1 cellular context compared by ENCODE assay signal in the genomic region with DNA sequence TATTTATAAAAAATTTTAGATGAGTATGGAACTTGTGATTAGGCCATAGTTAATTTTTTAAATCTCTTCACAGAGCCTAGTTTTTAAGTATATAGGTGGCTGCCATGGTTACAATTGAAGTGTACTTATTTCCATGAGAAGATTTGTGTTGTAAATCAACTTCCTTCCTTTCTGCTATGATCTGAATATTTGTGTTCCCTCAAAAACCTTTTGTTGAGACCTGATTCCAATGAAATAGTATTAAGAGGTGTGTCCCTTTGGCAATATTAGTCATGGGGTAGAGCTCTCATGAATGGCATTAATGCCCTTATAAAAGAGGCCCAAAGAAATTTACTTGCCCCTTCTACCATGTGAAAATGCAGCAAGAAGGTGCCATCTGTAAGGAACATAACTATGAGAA.
TF ChIP-seq lines count a peak whose summit lies in the region.

No MANE protein-coding gene starts in this region.

TF ChIP-seq in GM23338, 12 proteins besides CTCF, POLR2A, EP300 and RAD21 (continued from another document):
- TF ChIP-seq REST (IDR thresholded peaks at IDR 0.05; ENCODE audit: unreplicated experiment) (no peak), EZH2phosphoT487 (IDR thresholded peaks at IDR 0.05; ENCODE audit: unreplicated experiment) (no peak), EZH2 (IDR thresholded peaks at IDR 0.05; ENCODE audit: low read depth, unreplicated experiment) (no peak)
- TF ChIP-seq, protein P1, sequence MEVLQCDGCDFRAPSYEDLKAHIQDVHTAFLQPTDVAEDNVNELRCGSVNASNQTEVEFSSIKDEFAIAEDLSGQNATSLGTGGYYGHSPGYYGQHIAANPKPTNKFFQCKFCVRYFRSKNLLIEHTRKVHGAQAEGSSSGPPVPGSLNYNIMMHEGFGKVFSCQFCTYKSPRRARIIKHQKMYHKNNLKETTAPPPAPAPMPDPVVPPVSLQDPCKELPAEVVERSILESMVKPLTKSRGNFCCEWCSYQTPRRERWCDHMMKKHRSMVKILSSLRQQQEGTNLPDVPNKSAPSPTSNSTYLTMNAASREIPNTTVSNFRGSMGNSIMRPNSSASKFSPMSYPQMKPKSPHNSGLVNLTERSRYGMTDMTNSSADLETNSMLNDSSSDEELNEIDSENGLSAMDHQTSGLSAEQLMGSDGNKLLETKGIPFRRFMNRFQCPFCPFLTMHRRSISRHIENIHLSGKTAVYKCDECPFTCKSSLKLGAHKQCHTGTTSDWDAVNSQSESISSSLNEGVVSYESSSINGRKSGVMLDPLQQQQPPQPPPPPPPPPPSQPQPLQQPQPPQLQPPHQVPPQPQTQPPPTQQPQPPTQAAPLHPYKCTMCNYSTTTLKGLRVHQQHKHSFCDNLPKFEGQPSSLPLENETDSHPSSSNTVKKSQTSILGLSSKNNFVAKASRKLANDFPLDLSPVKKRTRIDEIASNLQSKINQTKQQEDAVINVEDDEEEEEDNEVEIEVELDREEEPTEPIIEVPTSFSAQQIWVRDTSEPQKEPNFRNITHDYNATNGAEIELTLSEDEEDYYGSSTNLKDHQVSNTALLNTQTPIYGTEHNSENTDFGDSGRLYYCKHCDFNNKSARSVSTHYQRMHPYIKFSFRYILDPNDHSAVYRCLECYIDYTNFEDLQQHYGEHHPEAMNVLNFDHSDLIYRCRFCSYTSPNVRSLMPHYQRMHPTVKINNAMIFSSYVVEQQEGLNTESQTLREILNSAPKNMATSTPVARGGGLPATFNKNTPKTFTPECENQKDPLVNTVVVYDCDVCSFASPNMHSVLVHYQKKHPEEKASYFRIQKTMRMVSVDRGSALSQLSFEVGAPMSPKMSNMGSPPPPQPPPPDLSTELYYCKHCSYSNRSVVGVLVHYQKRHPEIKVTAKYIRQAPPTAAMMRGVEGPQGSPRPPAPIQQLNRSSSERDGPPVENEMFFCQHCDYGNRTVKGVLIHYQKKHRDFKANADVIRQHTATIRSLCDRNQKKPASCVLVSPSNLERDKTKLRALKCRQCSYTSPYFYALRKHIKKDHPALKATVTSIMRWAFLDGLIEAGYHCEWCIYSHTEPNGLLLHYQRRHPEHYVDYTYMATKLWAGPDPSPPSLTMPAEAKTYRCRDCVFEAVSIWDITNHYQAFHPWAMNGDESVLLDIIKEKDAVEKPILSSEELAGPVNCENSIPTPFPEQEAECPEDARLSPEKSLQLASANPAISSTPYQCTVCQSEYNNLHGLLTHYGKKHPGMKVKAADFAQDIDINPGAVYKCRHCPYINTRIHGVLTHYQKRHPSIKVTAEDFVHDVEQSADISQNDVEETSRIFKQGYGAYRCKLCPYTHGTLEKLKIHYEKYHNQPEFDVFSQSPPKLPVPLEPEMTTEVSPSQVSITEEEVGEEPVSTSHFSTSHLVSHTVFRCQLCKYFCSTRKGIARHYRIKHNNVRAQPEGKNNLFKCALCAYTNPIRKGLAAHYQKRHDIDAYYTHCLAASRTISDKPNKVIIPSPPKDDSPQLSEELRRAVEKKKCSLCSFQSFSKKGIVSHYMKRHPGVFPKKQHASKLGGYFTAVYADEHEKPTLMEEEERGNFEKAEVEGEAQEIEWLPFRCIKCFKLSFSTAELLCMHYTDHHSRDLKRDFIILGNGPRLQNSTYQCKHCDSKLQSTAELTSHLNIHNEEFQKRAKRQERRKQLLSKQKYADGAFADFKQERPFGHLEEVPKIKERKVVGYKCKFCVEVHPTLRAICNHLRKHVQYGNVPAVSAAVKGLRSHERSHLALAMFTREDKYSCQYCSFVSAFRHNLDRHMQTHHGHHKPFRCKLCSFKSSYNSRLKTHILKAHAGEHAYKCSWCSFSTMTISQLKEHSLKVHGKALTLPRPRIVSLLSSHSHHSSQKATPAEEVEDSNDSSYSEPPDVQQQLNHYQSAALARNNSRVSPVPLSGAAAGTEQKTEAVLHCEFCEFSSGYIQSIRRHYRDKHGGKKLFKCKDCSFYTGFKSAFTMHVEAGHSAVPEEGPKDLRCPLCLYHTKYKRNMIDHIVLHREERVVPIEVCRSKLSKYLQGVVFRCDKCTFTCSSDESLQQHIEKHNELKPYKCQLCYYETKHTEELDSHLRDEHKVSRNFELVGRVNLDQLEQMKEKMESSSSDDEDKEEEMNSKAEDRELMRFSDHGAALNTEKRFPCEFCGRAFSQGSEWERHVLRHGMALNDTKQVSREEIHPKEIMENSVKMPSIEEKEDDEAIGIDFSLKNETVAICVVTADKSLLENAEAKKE (CRISPR knock-in tag; IDR thresholded peaks at IDR 0.05) = no peak
